11 cellular contexts compared by ENCODE assay signal in the genomic region with DNA sequence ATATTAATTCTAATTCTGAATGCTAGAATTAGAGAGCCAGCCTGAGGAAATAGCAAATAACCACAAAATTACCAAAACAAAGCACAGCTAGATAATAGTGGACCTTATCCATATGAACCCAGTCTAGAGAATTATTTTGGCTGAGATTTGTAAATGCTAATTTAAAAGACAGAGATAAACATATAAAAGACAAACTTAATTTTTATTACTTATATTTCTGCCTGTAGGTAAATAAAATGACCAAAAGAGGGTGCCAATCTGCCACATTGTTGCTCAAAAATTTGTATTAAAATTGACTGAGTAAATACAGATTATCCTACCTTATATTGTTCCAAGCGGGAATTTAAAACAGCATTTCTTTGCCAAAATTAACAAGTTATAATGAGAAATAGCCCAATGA.
DNase-seq lines count a peak whose midpoint lies in the region; TF ChIP-seq lines count a peak whose summit lies in the region.
"Had no signal": no experiment of that assay in that cellular context is flagged by ENCODE, and none has a peak within 500 bp of the region (broad histone marks: within the 10 kb centered on the region; RNA-seq: fewer than 3 reads in every experiment).

No MANE protein-coding gene starts in this region.

- no peak overlapping the region for H3K9ac ChIP-seq in SU-DHL-6 (ENCODE audit: low read length)

- no peak overlapping the region for H2AFZ ChIP-seq in SU-DHL-6 (ENCODE audit: low read depth, low read length, severe bottlenecking)

- no peak overlapping the region for H3K4me3 ChIP-seq in AG10803 (ENCODE audit: low read length)
- no peak overlapping the region for H3K4me3 ChIP-seq in SU-DHL-6 (ENCODE audit: insufficient read depth, low read length, poor library complexity, severe bottlenecking)

- H3K9me2 ChIP-seq in SU-DHL-6 (replicated peaks; ENCODE audit: insufficient read depth, low read length) = no peaks in the 10 kb centered on the region

- peaks cover 52% of the 10 kb centered on the region for H3F3A ChIP-seq in SU-DHL-6 (ENCODE audit: insufficient read depth)

- no peaks in the 10 kb centered on the region for H3K27me3 ChIP-seq in SU-DHL-6 (ENCODE audit: low read length)

- peak; percentile 36 for DNase-seq in AG10803 (ENCODE audit: low read depth)
- DNase-seq in HCEC 1CT = peak; percentile 52
- DNase-seq in glomerular visceral epithelial cell (ENCODE audit: extremely low spot score) = peak; percentile 27
- DNase-seq in NCI-H1092 (lab: John Stamatoyannopoulos, UW) = no peak
- no peak for DNase-seq in NCI-H1048 (lab: John Stamatoyannopoulos, UW)
- no peak for DNase-seq in stimulated activated CD4-positive, alpha-beta T cell treated with anti-CD3 and anti-CD28 coated beads, Interleukin-1b, Interleukin-23, amount 100 ng/mL, for 48 hours
- DNase-seq in middle frontal gyrus (ENCODE audit: extremely low spot score, low spot score) = no peak
- DNase-seq: activated B cell treated with CpG ODN at 0.5 μM for 24 hours, activated gamma-delta T cell, NCI-H526 treated with DMSO at 0.1 percent for 48 hours had no signal

- TF ChIP-seq CTCF in AG10803 (conservative IDR thresholded peaks at IDR 0.05; ENCODE audit: low read length) (peak; percentile 48), SU-DHL-6 (IDR thresholded peaks at IDR 0.05; ENCODE audit: insufficient read depth, low read length, poor library complexity, severe bottlenecking) (peak; percentile 39)

- H3K27ac ChIP-seq in SU-DHL-6 (ENCODE audit: low read depth, low read length) = peak overlapping the region; percentile 26; the same call in 1 of the 2 replicates

- peak overlapping the region; percentile 3 for H3K4me2 ChIP-seq in SU-DHL-6 (ENCODE audit: low read depth, low read length, poor library complexity, severe bottlenecking)

- no peaks in the 10 kb centered on the region for H4K20me1 ChIP-seq in SU-DHL-6 (ENCODE audit: low read depth, low read length)

- no peaks in the 10 kb centered on the region for H3K9me3 ChIP-seq in SU-DHL-6 (ENCODE audit: insufficient read depth, low read length)

- H3K36me3 ChIP-seq in SU-DHL-6 (ENCODE audit: low read length) = no peaks in the 10 kb centered on the region

- peaks cover 48% of the 10 kb centered on the region for H3K79me2 ChIP-seq in SU-DHL-6 (ENCODE audit: insufficient read depth, low read length)

Comparison
In these comparisons a context has a peak if more than half of its experiments do, and no peak if none do; other contexts are left out.
1. DNase-seq: peak in AG10803 (single experiment), HCEC 1CT (single experiment) and glomerular visceral epithelial cell (single experiment); none in NCI-H1092 (single experiment), NCI-H1048 (single experiment), stimulated activated CD4-positive, alpha-beta T cell treated with anti-CD3 and anti-CD28 coated beads, Interleukin-1b, Interleukin-23, amount 100 ng/mL, for 48 hours (single experiment) and middle frontal gyrus (single experiment).